ENCODE assay signal across 16 cellular contexts in genomic region chr11:95991101-95991500, GRCh38.
DNase-seq lines count a peak whose midpoint lies in the region; ATAC-seq and TF ChIP-seq lines count a peak whose summit lies in the region.
"Had no signal": no experiment of that assay in that cellular context is flagged by ENCODE, and none has a peak within 500 bp of the region (broad histone marks: within the 10 kb centered on the region; RNA-seq: fewer than 3 reads in every experiment).

No MANE protein-coding gene starts in this region.

- H3K9me3 ChIP-seq in PC-9 (ENCODE audit: insufficient read depth, low read depth) = no peaks in the 10 kb centered on the region; the same call in 1 of the 2 replicates
- H3K9me3 ChIP-seq in hepatocyte (ENCODE audit: low read depth) = no peaks in the 10 kb centered on the region
- no peaks in the 10 kb centered on the region for H3K9me3 ChIP-seq in smooth muscle cell (replicated peaks; ENCODE audit: low read depth)
- no peaks in the 10 kb centered on the region for H3K9me3 ChIP-seq in right cardiac atrium (ENCODE audit: control insufficient read depth, low read length)
- H3K9me3 ChIP-seq: BE2C, esophagus muscularis mucosa, ovary, suprapubic skin had no signal

- H3K9me2 ChIP-seq in PC-9 (ENCODE audit: insufficient read depth) (no peaks in the 10 kb centered on the region), hepatocyte (replicated peaks; ENCODE audit: insufficient read depth) (no peaks in the 10 kb centered on the region)

- POLR2A ChIA-PET in PC-9 (lab: Charles Lee; ENCODE audit: unreplicated experiment) = no interaction called here

- H3K9ac ChIP-seq in smooth muscle cell (ENCODE audit: low read depth) = no peak overlapping the region

- WGBS in hepatocyte (ENCODE audit: low lambda C conversion rate, missing lambda C conversion rate) = 71% methylated on average over 1 of the region's 1 CpG
- 77% methylated on average over 1 of the region's 1 CpG for WGBS in smooth muscle cell (ENCODE audit: low lambda C conversion rate)
- whole genome bisulfite sequencing in right cardiac atrium = 94% methylated on average over 1 of the region's 1 CpG

- H3K4me2 ChIP-seq in PC-9 (peak overlapping the region; percentile 36), hepatocyte (peak overlapping the region; percentile 51), smooth muscle cell (peak overlapping the region; percentile 64)

- CTCF ChIA-PET in PC-9 (lab: Charles Lee) = no interaction called here

- DNase-seq in EH (ENCODE audit: low read depth) = peak; percentile 41
- DNase-seq in PC-9 = peak; percentile 71 to 86
- DNase-seq in hepatocyte (ENCODE audit: low spot score) = no peak
- DNase-seq in smooth muscle cell (lab: John Stamatoyannopoulos, UW; ENCODE audit: unreplicated experiment) = no peak
- DNase-seq in NCI-H345 (lab: John Stamatoyannopoulos, UW) = no peak
- no peak for DNase-seq in right cardiac atrium
- DNase-seq: activated CD8-positive, alpha-beta memory T cell treated with anti-CD3 and anti-CD28 coated beads, Interleukin-2, amount 50 U/mL, for 48 hours; BE2C; NCI-H1436 treated with DMSO at 0.1 percent for 48 hours; NCI-H510A treated with DMSO at 0.1 percent for 48 hours; ovary had no signal

- H4K20me1 ChIP-seq in PC-9 (ENCODE audit: insufficient read depth) = no peaks in the 10 kb centered on the region
- H4K20me1 ChIP-seq in hepatocyte (ENCODE audit: insufficient read depth, poor library complexity, severe bottlenecking) = no peaks in the 10 kb centered on the region
- H4K20me1 ChIP-seq in smooth muscle cell (ENCODE audit: low read depth) = peaks cover 4% of the 10 kb centered on the region

- H3K27ac ChIP-seq in PC-9 = peak overlapping the region; percentile 75
- peak overlapping the region; percentile 63 for H3K27ac ChIP-seq in hepatocyte
- H3K27ac ChIP-seq in smooth muscle cell (ENCODE audit: low read depth) = peak overlapping the region; percentile 54
- H3K27ac ChIP-seq in right cardiac atrium (ENCODE audit: low read length) = no peak overlapping the region
- H3K27ac ChIP-seq: suprapubic skin had no signal

- H3K36me3 ChIP-seq in PC-9 (ENCODE audit: low read depth) = peaks cover 33% of the 10 kb centered on the region
- H3K36me3 ChIP-seq in hepatocyte (replicated peaks; ENCODE audit: insufficient read depth, low read depth) = no peaks in the 10 kb centered on the region
- no peaks in the 10 kb centered on the region for H3K36me3 ChIP-seq in smooth muscle cell (ENCODE audit: low read depth)
- H3K36me3 ChIP-seq: BE2C, ovary had no signal

- intact Hi-C loops in PC-9 (cut with micrococcal nuclease; ENCODE audit: unreplicated experiment) = loop anchor here (1.0 to 5.0 kb wide), 7 partner anchors 22 to 351 kb away; partner anchors contain the start of genes MAML2 and MTMR2
- intact Hi-C loops in right cardiac atrium (cut with DNase I) = no loop called here

- TF ChIP-seq CTCF in PC-9 (conservative IDR thresholded peaks at IDR 0.05) (no peak), hepatocyte (IDR thresholded peaks at IDR 0.05; ENCODE audit: poor library complexity) (no peak), smooth muscle cell (IDR thresholded peaks at IDR 0.05; ENCODE audit: borderline replicate concordance, insufficient read depth, poor library complexity, severe bottlenecking) (no peak)

- H3K27me3 ChIP-seq in PC-9 (ENCODE audit: insufficient read depth, low read depth) (no peaks in the 10 kb centered on the region), hepatocyte (no peaks in the 10 kb centered on the region), smooth muscle cell (ENCODE audit: low read depth) (no peaks in the 10 kb centered on the region), right cardiac atrium (ENCODE audit: control insufficient read depth, insufficient read depth) (no peaks in the 10 kb centered on the region)
- H3K27me3 ChIP-seq: BE2C, esophagus muscularis mucosa, ovary, suprapubic skin had no signal

- no peak for ATAC-seq in esophagus mucosa
- no peak for ATAC-seq in HG02852 (IDR thresholded peaks at IDR 0.05; ENCODE audit: unreplicated experiment)
- no peak for ATAC-seq in right cardiac atrium
- ATAC-seq: activated CD4-positive, CD25-positive, alpha-beta regulatory T cell treated with anti-CD3 and anti-CD28 coated beads, Interleukin-2, amount 50 U/mL, for 24 hours had no signal

- TSS peak; percentile 17 for BruUV-seq in PC-9 (replicated peaks; lab: Mats Ljungman, UMichigan)

- peaks cover 5% of the 10 kb centered on the region; the same call in 1 of the 2 replicates for H3K79me2 ChIP-seq in PC-9 (ENCODE audit: low read depth)
- peaks cover 2% of the 10 kb centered on the region for H3K79me2 ChIP-seq in hepatocyte
- H3K79me2 ChIP-seq in smooth muscle cell (ENCODE audit: low read depth) = peaks cover 4% of the 10 kb centered on the region

- H3K4me1 ChIP-seq in PC-9 (replicated peaks; ENCODE audit: insufficient read depth) (peaks cover 30% of the 10 kb centered on the region), hepatocyte (ENCODE audit: insufficient read depth) (peaks cover 32% of the 10 kb centered on the region), smooth muscle cell (ENCODE audit: low read depth) (peaks cover 14% of the 10 kb centered on the region), right cardiac atrium (ENCODE audit: control insufficient read depth, insufficient read depth, low read length) (peaks cover 4% of the 10 kb centered on the region)
- H3K4me1 ChIP-seq: BE2C, suprapubic skin had no signal

- H3K4me3 ChIP-seq in PC-9 = peak overlapping the region; percentile 6; the same call in 1 of the 2 replicates
- H3K4me3 ChIP-seq in hepatocyte = no peak overlapping the region
- H3K4me3 ChIP-seq in smooth muscle cell = no peak overlapping the region
- no peak overlapping the region for H3K4me3 ChIP-seq in right cardiac atrium (ENCODE audit: low read length)
- H3K4me3 ChIP-seq: esophagus muscularis mucosa, ovary, suprapubic skin had no signal

- no peak overlapping the region for H2AFZ ChIP-seq in PC-9
- H2AFZ ChIP-seq in hepatocyte = no peak overlapping the region
- no peak overlapping the region for H2AFZ ChIP-seq in smooth muscle cell (ENCODE audit: low read depth)

- H3F3A ChIP-seq in PC-9 (ENCODE audit: insufficient read depth, low read depth) (peaks cover 24% of the 10 kb centered on the region), smooth muscle cell (ENCODE audit: low read depth) (peaks cover 14% of the 10 kb centered on the region)

Comparison
In these comparisons a context has a peak if more than half of its experiments do, and no peak if none do; other contexts are left out.
1. DNase-seq: peak in EH (single experiment) and PC-9 (2 of 2); none in hepatocyte (single experiment), smooth muscle cell (single experiment), NCI-H345 (single experiment) and right cardiac atrium (0 of 3).
2. Peak in every context shown above with its lines, with median percentiles within 50 percentile points of each other: H3K4me2 ChIP-seq.